Comparison of ENCODE assay signal across 15 cellular contexts in the genomic region with DNA sequence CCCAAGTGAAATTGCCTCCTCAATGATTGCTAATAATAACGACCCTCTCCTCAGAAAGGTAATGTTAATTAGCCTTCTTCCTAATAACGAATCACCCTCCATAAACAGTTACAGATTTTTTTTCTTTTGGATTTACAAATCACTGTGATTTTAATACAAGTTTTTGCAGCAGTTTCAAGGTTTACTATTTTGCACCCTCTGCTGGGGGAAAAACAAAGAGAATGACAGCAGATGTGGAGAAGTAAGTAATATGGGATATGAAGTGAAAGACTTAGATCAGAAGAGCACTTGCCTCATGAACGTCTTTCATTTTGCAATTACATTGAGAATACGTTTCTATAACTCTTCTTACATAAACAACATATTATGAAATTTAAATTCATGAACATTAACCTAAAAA. TPM values are rescaled to one million over a fixed set of nuclear protein-coding genes. Genes with fewer than 3 reads are reported as not detected.
DNase-seq lines count a peak whose midpoint lies in the region; ATAC-seq and TF ChIP-seq lines count a peak whose summit lies in the region.
"Had no signal": no experiment of that assay in that cellular context is flagged by ENCODE, and none has a peak within 500 bp of the region (broad histone marks: within the 10 kb centered on the region; RNA-seq: fewer than 3 reads in every experiment).

No MANE protein-coding gene starts in this region.

- CTCF ChIA-PET in PC-3 (lab: Charles Lee), result no interaction called here

- in situ Hi-C loops in SK-MEL-5 (cut with HindIII; ENCODE audit: low pct_unique_long_range_greater_than_20kb, low sequenced_read_pairs), result no loop called here

- peak; percentile 54 for TF ChIP-seq CTCF in fibroblast of pulmonary artery (IDR thresholded peaks at IDR 0.05; ENCODE audit: low read length, missing control alignments)
- no peak for TF ChIP-seq CTCF in PC-3 (conservative IDR thresholded peaks at IDR 0.05; ENCODE audit: low read depth, low read length)

- H4K20me1 ChIP-seq in PC-3 (ENCODE audit: low read length), result no peaks in the 10 kb centered on the region

- no peaks in the 10 kb centered on the region for H3K4me1 ChIP-seq in PC-3 (ENCODE audit: insufficient read depth, low read length)

- H2AFZ ChIP-seq in PC-3 (ENCODE audit: low read length), result no peak overlapping the region

- intact Hi-C loops in PC-3 (cut with micrococcal nuclease), result no loop called here

- H3K9me2 ChIP-seq in PC-3 (replicated peaks; ENCODE audit: low read length), result no peaks in the 10 kb centered on the region

- DNase-seq in DMS53 (lab: John Stamatoyannopoulos, UW) (peak; percentile 7), DMS53 treated with DMSO at 0.1 percent for 48 hours (lab: John Stamatoyannopoulos, UW; ENCODE audit: unreplicated experiment) (no peak), SK-MEL-5 (ENCODE audit: low read depth, low spot score) (peak; percentile 41), fibroblast of pulmonary artery (ENCODE audit: low read depth) (peak; percentile 71), renal cortical epithelial cell (ENCODE audit: low read depth) (peak; percentile 16), PC-3 (no peak), GOT3 (lab: John Stamatoyannopoulos, UW) (no peak)
- DNase-seq in activated effector memory CD4-positive, alpha-beta T cell treated with anti-CD3 and anti-CD28 coated beads, Interleukin-2, amount 50 U/mL, for 16 hours, result no peak
- DNase-seq: 8988T; activated T-cell treated with anti-CD3 and anti-CD28 coated beads, Interleukin-2, amount 50 U/mL, for 72 hours; DND-41; NCI-H146; small intestine had no signal

- POLR2A ChIA-PET in PC-3 (lab: Charles Lee; ENCODE audit: unreplicated experiment), result no interaction called here

- H3K4me2 ChIP-seq in PC-3 (ENCODE audit: low read length), result no peak overlapping the region

- H3K9me3 ChIP-seq in PC-3 (ENCODE audit: low read length), result peaks cover 26% of the 10 kb centered on the region
- H3K9me3 ChIP-seq: mucosa of descending colon had no signal

- no peaks in the 10 kb centered on the region for H3K27me3 ChIP-seq in PC-3 (ENCODE audit: low read length)

- no peak overlapping the region for H3K9ac ChIP-seq in PC-3 (ENCODE audit: low read length)

- H3K27ac ChIP-seq in PC-3 (ENCODE audit: low read length), result no peak overlapping the region

- H3K36me3 ChIP-seq in PC-3 (ENCODE audit: low read depth, low read length), result no peaks in the 10 kb centered on the region

- no peak for ATAC-seq in PC-3
- ATAC-seq: activated T-cell treated with anti-CD3 and anti-CD28 coated beads, Interleukin-2, amount 50 U/mL, for 72 hours; mucosa of descending colon had no signal

- H3K4me3 ChIP-seq in fibroblast of pulmonary artery (replicated peaks; ENCODE audit: low read depth, low read length) (no peak overlapping the region), PC-3 (ENCODE audit: low read length) (no peak overlapping the region)
- H3K4me3 ChIP-seq: mucosa of descending colon had no signal

- no peaks in the 10 kb centered on the region for H3F3A ChIP-seq in PC-3 (ENCODE audit: low read length, unreplicated experiment)

- no peaks in the 10 kb centered on the region for H3K79me2 ChIP-seq in PC-3 (ENCODE audit: low read length)

- no TSS peak for BruUV-seq in PC-3 (replicated peaks; lab: Mats Ljungman, UMichigan)

RNA-seq across cellular contexts. Expression of gene CNTN3, which starts 16.1 kb away (rescaled TPM):
- 0.16 and 0.37 TPM in 2 replicates for total RNA-seq in SK-MEL-5 (2014; rRNA removed; shearing (Covaris generic))
- 0.32 and 0.75 TPM in 2 replicates for polyA plus RNA-seq in SK-MEL-5 (2015; cell fraction: cytosol; rRNA removed)
- polyA plus RNA-seq in SK-MEL-5 (2015; cell fraction: nucleus; rRNA removed), result 3.1 and 3.8 TPM in 2 replicates
- total RNA-seq in renal cortical epithelial cell, result 0.80 and 3.5 TPM in 2 replicates
- total RNA-seq in PC-3 (2014; rRNA removed), result not detected in 2 replicates
- total RNA-seq: activated T-cell treated with anti-CD3 and anti-CD28 coated beads, Interleukin-2, amount 50 U/mL, for 72 hours; RPMI7951 had no signal

Comparison
In these comparisons a context has a peak if more than half of its experiments do, and no peak if none do; other contexts are left out.
1. DNase-seq: peak in DMS53 (single experiment), SK-MEL-5 (single experiment), fibroblast of pulmonary artery (single experiment) and renal cortical epithelial cell (single experiment); none in DMS53 treated with DMSO at 0.1 percent for 48 hours (single experiment), PC-3 (single experiment), GOT3 (single experiment) and activated effector memory CD4-positive, alpha-beta T cell treated with anti-CD3 and anti-CD28 coated beads, Interleukin-2, amount 50 U/mL, for 16 hours (single experiment).